In the genomic region with DNA sequence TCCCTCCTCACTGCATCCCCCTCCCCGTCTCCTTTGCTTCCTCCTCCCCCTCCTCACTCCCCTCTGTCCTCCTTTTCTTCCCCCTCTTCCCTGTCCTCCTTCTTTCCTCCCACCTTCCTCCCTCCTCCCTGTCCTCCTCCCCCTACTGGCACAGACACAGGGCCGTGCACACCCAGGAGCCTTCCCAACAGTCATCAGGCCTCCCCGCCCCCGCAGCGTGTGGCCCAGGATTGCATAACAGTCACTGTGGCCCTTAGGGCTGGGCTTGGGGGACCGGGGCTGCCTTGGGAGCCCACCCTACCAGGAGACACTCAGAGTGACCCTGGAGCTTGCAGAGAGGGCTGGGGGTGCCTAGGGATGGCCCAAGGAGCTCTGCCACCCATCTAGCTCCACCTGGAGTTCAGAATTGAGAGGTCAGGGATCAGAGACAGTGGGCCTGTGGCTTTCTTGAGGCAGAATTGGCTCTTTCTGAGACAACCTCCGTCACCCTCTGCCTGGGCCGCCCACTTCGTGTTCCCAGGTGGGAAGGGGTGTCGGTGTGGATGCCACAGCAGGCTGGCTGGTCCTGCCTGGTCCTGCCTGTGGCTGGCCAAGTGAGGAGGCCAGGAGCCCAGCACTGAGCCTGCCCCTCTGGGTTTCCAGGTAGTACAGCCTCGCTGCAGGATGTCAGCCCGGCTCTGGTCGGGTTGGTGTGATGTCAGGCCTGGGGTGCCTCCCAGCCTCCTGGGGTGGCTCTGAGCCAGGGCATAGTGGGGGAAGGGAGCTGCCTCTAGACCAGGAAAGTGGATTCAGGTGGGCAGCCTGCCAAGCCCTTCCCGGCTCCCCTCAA, we compare ENCODE assay signal across 1 cellular context.
TF ChIP-seq lines count a peak whose summit lies in the region.

No MANE protein-coding gene starts in this region.

TF ChIP-seq in K562, 482 proteins besides CTCF, POLR2A, EP300 and RAD21 (continued from another document):
- TF ChIP-seq ATF6 (CRISPR knock-in tag; IDR thresholded peaks at IDR 0.05) (no peak), NFE2 (IDR thresholded peaks at IDR 0.05; ENCODE audit: low read depth) (no peak), ZBTB17 (CRISPR knock-in tag; IDR thresholded peaks at IDR 0.05) (no peak), MITF (IDR thresholded peaks at IDR 0.05) (no peak), ZNF668 (CRISPR knock-in tag; IDR thresholded peaks at IDR 0.05) (no peak), ZNF57 (CRISPR knock-in tag; IDR thresholded peaks at IDR 0.05) (no peak), PYGO2 (tag; IDR thresholded peaks at IDR 0.05) (no peak; the same call in 1 of the 2 replicates), POU5F1 (IDR thresholded peaks at IDR 0.05; ENCODE audit: borderline replicate concordance, low read depth, low read length, partially characterized antibody) (no peak), PTRF (tag; IDR thresholded peaks at IDR 0.05) (no peak), FIP1L1 (IDR thresholded peaks at IDR 0.05; ENCODE audit: low read depth, low read length, poor library complexity, severe bottlenecking) (no peak), NR2C2 (CRISPR knock-in tag; IDR thresholded peaks at IDR 0.05) (no peak), NR2C2 (tag; IDR thresholded peaks at IDR 0.05) (peak; percentile 71), TCF7L2 (IDR thresholded peaks at IDR 0.05; ENCODE audit: low read depth, low read length) (no peak), KLF10 (CRISPR knock-in tag; IDR thresholded peaks at IDR 0.05) (no peak), EP400 (IDR thresholded peaks at IDR 0.05) (peak; percentile 61; the same call in 1 of the 2 replicates), MTA1 (IDR thresholded peaks at IDR 0.05; ENCODE audit: borderline replicate concordance) (peak; percentile 84)
- TF ChIP-seq, protein P1, sequence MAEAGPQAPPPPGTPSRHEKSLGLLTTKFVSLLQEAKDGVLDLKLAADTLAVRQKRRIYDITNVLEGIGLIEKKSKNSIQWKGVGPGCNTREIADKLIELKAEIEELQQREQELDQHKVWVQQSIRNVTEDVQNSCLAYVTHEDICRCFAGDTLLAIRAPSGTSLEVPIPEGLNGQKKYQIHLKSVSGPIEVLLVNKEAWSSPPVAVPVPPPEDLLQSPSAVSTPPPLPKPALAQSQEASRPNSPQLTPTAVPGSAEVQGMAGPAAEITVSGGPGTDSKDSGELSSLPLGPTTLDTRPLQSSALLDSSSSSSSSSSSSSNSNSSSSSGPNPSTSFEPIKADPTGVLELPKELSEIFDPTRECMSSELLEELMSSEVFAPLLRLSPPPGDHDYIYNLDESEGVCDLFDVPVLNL (CRISPR knock-in tag; IDR thresholded peaks at IDR 0.05; ENCODE audit: low read depth), result no peak
- TF ChIP-seq, protein P2, sequence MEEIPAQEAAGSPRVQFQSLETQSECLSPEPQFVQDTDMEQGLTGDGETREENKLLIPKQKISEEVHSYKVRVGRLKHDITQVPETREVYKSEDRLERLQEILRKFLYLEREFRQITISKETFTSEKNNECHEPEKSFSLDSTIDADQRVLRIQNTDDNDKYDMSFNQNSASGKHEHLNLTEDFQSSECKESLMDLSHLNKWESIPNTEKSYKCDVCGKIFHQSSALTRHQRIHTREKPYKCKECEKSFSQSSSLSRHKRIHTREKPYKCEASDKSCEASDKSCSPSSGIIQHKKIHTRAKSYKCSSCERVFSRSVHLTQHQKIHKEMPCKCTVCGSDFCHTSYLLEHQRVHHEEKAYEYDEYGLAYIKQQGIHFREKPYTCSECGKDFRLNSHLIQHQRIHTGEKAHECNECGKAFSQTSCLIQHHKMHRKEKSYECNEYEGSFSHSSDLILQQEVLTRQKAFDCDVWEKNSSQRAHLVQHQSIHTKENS (CRISPR knock-in tag; IDR thresholded peaks at IDR 0.05), result no peak
- TF ChIP-seq, protein P3, sequence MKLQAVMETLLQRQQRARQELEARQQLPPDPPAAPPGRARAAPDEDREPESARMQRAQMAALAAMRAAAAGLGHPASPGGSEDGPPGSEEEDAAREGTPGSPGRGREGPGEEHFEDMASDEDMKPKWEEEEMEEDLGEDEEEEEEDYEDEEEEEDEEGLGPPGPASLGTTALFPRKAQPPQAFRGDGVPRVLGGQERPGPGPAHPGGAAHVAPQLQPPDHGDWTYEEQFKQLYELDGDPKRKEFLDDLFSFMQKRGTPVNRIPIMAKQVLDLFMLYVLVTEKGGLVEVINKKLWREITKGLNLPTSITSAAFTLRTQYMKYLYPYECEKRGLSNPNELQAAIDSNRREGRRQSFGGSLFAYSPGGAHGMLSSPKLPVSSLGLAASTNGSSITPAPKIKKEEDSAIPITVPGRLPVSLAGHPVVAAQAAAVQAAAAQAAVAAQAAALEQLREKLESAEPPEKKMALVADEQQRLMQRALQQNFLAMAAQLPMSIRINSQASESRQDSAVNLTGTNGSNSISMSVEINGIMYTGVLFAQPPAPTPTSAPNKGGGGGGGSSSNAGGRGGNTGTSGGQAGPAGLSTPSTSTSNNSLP (IDR thresholded peaks at IDR 0.05; ENCODE audit: borderline replicate concordance, low read depth, low read length), result no peak
TF ChIP-seq in K562: peak in this region for 78.
